11 cellular contexts compared by ENCODE assay signal in genomic region chr3:134369861-134370596, GRCh38. TPM values are rescaled to one million over a fixed set of nuclear protein-coding genes. Genes with fewer than 3 reads are reported as not detected.
DNase-seq lines count a peak whose midpoint lies in the region; ATAC-seq and TF ChIP-seq lines count a peak whose summit lies in the region.
"Had no signal": no experiment of that assay in that cellular context is flagged by ENCODE, and none has a peak within 500 bp of the region (broad histone marks: within the 10 kb centered on the region; RNA-seq: fewer than 3 reads in every experiment).

No MANE protein-coding gene starts in this region.

- no peaks in the 10 kb centered on the region for H3K9me3 Mint-ChIP-seq in brain

- peaks cover 13% of the 10 kb centered on the region for H3K27me3 Mint-ChIP-seq in brain

- no peak for ATAC-seq in HG03439 (IDR thresholded peaks at IDR 0.05; ENCODE audit: unreplicated experiment)
- no peak for ATAC-seq in activated CD4-positive, CD25-positive, alpha-beta regulatory T cell treated with anti-CD3 and anti-CD28 coated beads, Interleukin-2, amount 50 U/mL, for 24 hours

- H3K4me3 ChIP-seq in skin epidermis = no peak overlapping the region

- DNase-seq in ELR (ENCODE audit: low read depth) = peak; percentile 45
- peak; percentile 17 for DNase-seq in kidney tubule cell (ENCODE audit: low spot score)
- DNase-seq in NCI-H1048 (lab: John Stamatoyannopoulos, UW) = no peak
- no peak for DNase-seq in inferior parietal cortex (ENCODE audit: extremely low spot score)
- DNase-seq: activated naive CD4-positive, alpha-beta T cell treated with Interleukin-2 at 50 U/mL for 16 hours; DMS153; NCI-H1694 treated with DMSO at 0.1 percent for 48 hours had no signal

- TF ChIP-seq CTCF in brain (conservative IDR thresholded peaks at IDR 0.05) = no peak

- H3K27ac Mint-ChIP-seq in brain = peak overlapping the region; percentile 36 to 83 (median 54)

- peaks cover 64% of the 10 kb centered on the region for H3K36me3 Mint-ChIP-seq in brain

- H3K4me1 Mint-ChIP-seq in brain = peaks cover 84% of the 10 kb centered on the region

- H3K27ac ChIP-seq in skin epidermis = peak overlapping the region in 14 of 21 experiments; percentile 0 to 96 (median 34)

- H3K4me3 Mint-ChIP-seq in brain = peak overlapping the region in 2 of 5 experiments; percentile 24 to 40

RNA-seq across cellular contexts. Expression of gene AMOTL2, which starts 4.2 kb away (rescaled TPM):
- 23.5 TPM for polyA plus RNA-seq in brain (ENCODE audit: insufficient read depth, low read depth, low replicate concordance)

Comparison
In these comparisons a context has a peak if more than half of its experiments do, and no peak if none do; other contexts are left out.
1. DNase-seq: peak in ELR (single experiment) and kidney tubule cell (single experiment); none in NCI-H1048 (single experiment) and inferior parietal cortex (single experiment).